17 cellular contexts compared by ENCODE assay signal in genomic region chr16:30470170-30470512, GRCh38. TPM values are rescaled to one million over a fixed set of nuclear protein-coding genes. Genes with fewer than 3 reads are reported as not detected.
DNase-seq lines count a peak whose midpoint lies in the region; ATAC-seq and TF ChIP-seq lines count a peak whose summit lies in the region.
"Had no signal": no experiment of that assay in that cellular context is flagged by ENCODE, and none has a peak within 500 bp of the region (broad histone marks: within the 10 kb centered on the region; RNA-seq: fewer than 3 reads in every experiment).

No MANE protein-coding gene starts in this region.

- H3K27me3 ChIP-seq in OCI-LY1 (ENCODE audit: insufficient read depth, low read length): no peaks in the 10 kb centered on the region
- H3K27me3 ChIP-seq: thyroid gland had no signal

- no peak for DNase-seq in activated CD4-positive, alpha-beta T cell treated with anti-CD3 and anti-CD28 coated beads, Interleukin-2, amount 10 ng/mL, durations not matched to agents 7 days and 5 days
- no peak for DNase-seq in activated CD4-positive, alpha-beta T cell treated with anti-CD3 and anti-CD28 coated beads for 48 hours
- DNase-seq in activated naive CD8-positive, alpha-beta T cell treated with anti-CD3 and anti-CD28 coated beads for 36 hours: no peak
- DNase-seq in NCI-H128 (lab: John Stamatoyannopoulos, UW; ENCODE audit: unreplicated experiment) (no peak), left cardiac atrium (no peak)
- DNase-seq: caudate nucleus, COR-L47, GDM1, naive B cell, NCI-H2081, NCI-H524, psoas muscle, thyroid gland had no signal

- H3K27me3 Mint-ChIP-seq in activated CD4-positive, alpha-beta T cell treated with anti-CD3 and anti-CD28 coated beads, Interleukin-2, amount 10 ng/mL, durations not matched to agents 7 days and 5 days: no peaks in the 10 kb centered on the region
- H3K27me3 Mint-ChIP-seq in activated naive CD8-positive, alpha-beta T cell treated with anti-CD3 and anti-CD28 coated beads for 36 hours: no peaks in the 10 kb centered on the region
- H3K27me3 Mint-ChIP-seq: naive B cell had no signal

- no peak overlapping the region for H3K4me3 Mint-ChIP-seq in activated CD4-positive, alpha-beta T cell treated with anti-CD3 and anti-CD28 coated beads, Interleukin-2, amount 10 ng/mL, durations not matched to agents 7 days and 5 days
- peak overlapping the region; percentile 34 for H3K4me3 Mint-ChIP-seq in activated naive CD8-positive, alpha-beta T cell treated with anti-CD3 and anti-CD28 coated beads for 36 hours

- TF ChIP-seq CTCF in OCI-LY1 (IDR thresholded peaks at IDR 0.05; ENCODE audit: low read length): no peak

- H3K79me2 ChIP-seq in OCI-LY1 (ENCODE audit: insufficient read depth, low read length): no peaks in the 10 kb centered on the region

- POLR2A ChIA-PET in activated CD4-positive, alpha-beta T cell treated with anti-CD3 and anti-CD28 coated beads, Interleukin-2, amount 10 ng/mL, durations not matched to agents 7 days and 5 days (lab: Charles Lee): interaction anchor here (0.7 kb wide), 2 partner anchors 12 to 13 kb away, joined by 3 read pairs; no protein-coding TSS in a partner anchor

- no peaks in the 10 kb centered on the region for H3K9me3 ChIP-seq in OCI-LY1 (ENCODE audit: low read length)
- H3K9me3 ChIP-seq: psoas muscle, thyroid gland had no signal

- H3K9me3 Mint-ChIP-seq in activated CD4-positive, alpha-beta T cell treated with anti-CD3 and anti-CD28 coated beads, Interleukin-2, amount 10 ng/mL, durations not matched to agents 7 days and 5 days: no peaks in the 10 kb centered on the region
- no peaks in the 10 kb centered on the region for H3K9me3 Mint-ChIP-seq in activated naive CD8-positive, alpha-beta T cell treated with anti-CD3 and anti-CD28 coated beads for 36 hours

- no peak overlapping the region for H2AFZ ChIP-seq in OCI-LY1 (ENCODE audit: low read length)

- ATAC-seq in left cardiac atrium (no peak), GM19023 (IDR thresholded peaks at IDR 0.05; ENCODE audit: unreplicated experiment) (no peak)
- ATAC-seq: psoas muscle had no signal

- H3K4me1 ChIP-seq in OCI-LY1 (ENCODE audit: insufficient read depth, low read length, severe bottlenecking): peaks cover 64% of the 10 kb centered on the region
- H3K4me1 ChIP-seq: psoas muscle, thyroid gland had no signal

- peaks cover 57% of the 10 kb centered on the region for H3K4me1 Mint-ChIP-seq in activated CD4-positive, alpha-beta T cell treated with anti-CD3 and anti-CD28 coated beads, Interleukin-2, amount 10 ng/mL, durations not matched to agents 7 days and 5 days
- peaks cover 46% of the 10 kb centered on the region for H3K4me1 Mint-ChIP-seq in activated naive CD8-positive, alpha-beta T cell treated with anti-CD3 and anti-CD28 coated beads for 36 hours

- peaks cover 11% of the 10 kb centered on the region for H3K36me3 ChIP-seq in OCI-LY1 (ENCODE audit: insufficient read depth, low read length)
- H3K36me3 ChIP-seq: thyroid gland had no signal

- no peak overlapping the region for H3K4me3 ChIP-seq in OCI-LY1 (ENCODE audit: low read depth, low read length, poor library complexity, severe bottlenecking)
- H3K4me3 ChIP-seq in skin epidermis: no peak overlapping the region
- H3K4me3 ChIP-seq: psoas muscle, thyroid gland had no signal

- CTCF ChIA-PET in activated CD4-positive, alpha-beta T cell treated with anti-CD3 and anti-CD28 coated beads, Interleukin-2, amount 10 ng/mL, durations not matched to agents 7 days and 5 days (lab: Charles Lee): interaction anchor here (1.7 to 3.6 kb wide), 3 partner anchors 12 to 145 kb away, joined by 5 to 25 read pairs (median 5); partner anchors contain the start of gene DCTPP1

- peak overlapping the region; percentile 91 for H3K27ac ChIP-seq in OCI-LY1 (ENCODE audit: low read depth, low read length, poor library complexity, severe bottlenecking)
- H3K27ac ChIP-seq in skin epidermis: peak overlapping the region in 12 of 21 experiments; percentile 25 to 95 (median 56)
- H3K27ac ChIP-seq: psoas muscle, thyroid gland had no signal

- peak overlapping the region; percentile 92 for H3K27ac Mint-ChIP-seq in activated CD4-positive, alpha-beta T cell treated with anti-CD3 and anti-CD28 coated beads, Interleukin-2, amount 10 ng/mL, durations not matched to agents 7 days and 5 days
- peak overlapping the region; percentile 94 for H3K27ac Mint-ChIP-seq in activated naive CD8-positive, alpha-beta T cell treated with anti-CD3 and anti-CD28 coated beads for 36 hours

- 0 out of 2 replicates have a peak, but pooled peaks cover 4% of the 10 kb centered on the region for H3F3A ChIP-seq in OCI-LY1 (ENCODE audit: insufficient read depth, low read length)

- H3K36me3 Mint-ChIP-seq in activated CD4-positive, alpha-beta T cell treated with anti-CD3 and anti-CD28 coated beads, Interleukin-2, amount 10 ng/mL, durations not matched to agents 7 days and 5 days (ENCODE audit: low read depth): peaks cover 28% of the 10 kb centered on the region
- H3K36me3 Mint-ChIP-seq in activated naive CD8-positive, alpha-beta T cell treated with anti-CD3 and anti-CD28 coated beads for 36 hours: peaks cover 26% of the 10 kb centered on the region

- H3K4me2 ChIP-seq in OCI-LY1 (ENCODE audit: low read length): no peak overlapping the region

- no peaks in the 10 kb centered on the region for H3K9me2 ChIP-seq in OCI-LY1 (ENCODE audit: low read depth, low read length)

- H4K20me1 ChIP-seq in OCI-LY1 (ENCODE audit: insufficient read depth, low read length): no peaks in the 10 kb centered on the region

- intact Hi-C loops in left cardiac atrium (cut with DNase I): no loop called here

- H3K9ac ChIP-seq in OCI-LY1 (ENCODE audit: low read length): no peak overlapping the region

RNA-seq across cellular contexts. Expression of gene ITGAL, which starts 2.4 kb away (rescaled TPM):
- total RNA-seq in activated CD4-positive, alpha-beta T cell treated with anti-CD3 and anti-CD28 coated beads, Interleukin-2, amount 10 ng/mL, durations not matched to agents 7 days and 5 days: 100 to 1,000 TPM; 521 to 598 TPM
- 100 to 1,000 TPM; 233 to 235 TPM for total RNA-seq in activated naive CD8-positive, alpha-beta T cell treated with anti-CD3 and anti-CD28 coated beads for 36 hours
- 1 to 10 TPM; 3.3 to 3.9 TPM for total RNA-seq in left cardiac atrium
- total RNA-seq: RPMI7951 had no signal

RNA-seq across cellular contexts. Expression of gene SEPHS2, which starts 24.5 kb away (rescaled TPM):
- 10 to 100 TPM; 52.2 to 58.9 TPM for total RNA-seq in activated CD4-positive, alpha-beta T cell treated with anti-CD3 and anti-CD28 coated beads, Interleukin-2, amount 10 ng/mL, durations not matched to agents 7 days and 5 days
- total RNA-seq in activated naive CD8-positive, alpha-beta T cell treated with anti-CD3 and anti-CD28 coated beads for 36 hours: 10 to 100 TPM; 80.1 to 80.6 TPM
- 10 to 100 TPM; 32.8 to 44.7 TPM for total RNA-seq in left cardiac atrium

RNA-seq across cellular contexts. Expression of gene DCTPP1, which starts 40.3 kb away (rescaled TPM):
- total RNA-seq in activated CD4-positive, alpha-beta T cell treated with anti-CD3 and anti-CD28 coated beads, Interleukin-2, amount 10 ng/mL, durations not matched to agents 7 days and 5 days: 10 to 100 TPM; 48.4 to 51.4 TPM
- 100 to 1,000 TPM; 181 to 183 TPM for total RNA-seq in activated naive CD8-positive, alpha-beta T cell treated with anti-CD3 and anti-CD28 coated beads for 36 hours
- total RNA-seq in left cardiac atrium: 10 to 100 TPM; 35.1 to 35.5 TPM

RNA-seq across cellular contexts. Expression of gene ZNF768, which starts 56.2 kb away (rescaled TPM):
- total RNA-seq in activated CD4-positive, alpha-beta T cell treated with anti-CD3 and anti-CD28 coated beads, Interleukin-2, amount 10 ng/mL, durations not matched to agents 7 days and 5 days: 1 to 10 TPM; 1.9 to 2.6 TPM
- 10 to 100 TPM; 11.4 to 11.8 TPM for total RNA-seq in activated naive CD8-positive, alpha-beta T cell treated with anti-CD3 and anti-CD28 coated beads for 36 hours
- total RNA-seq in left cardiac atrium: 10 to 100 TPM; 46.4 to 55.5 TPM

Comparison
In these comparisons a context has a peak if more than half of its experiments do, and no peak if none do; other contexts are left out.
1. RNA of gene ITGAL, which starts 2.4 kb away (total RNA-seq): 521 to 598 TPM in activated CD4-positive, alpha-beta T cell treated with anti-CD3 and anti-CD28 coated beads, Interleukin-2, amount 10 ng/mL, durations not matched to agents 7 days and 5 days and 233 to 235 TPM in activated naive CD8-positive, alpha-beta T cell treated with anti-CD3 and anti-CD28 coated beads for 36 hours; 3.3 to 3.9 TPM in left cardiac atrium; every median in the first group is over 10 times any median in the second.